Comparison of ENCODE assay signal across 26 cellular contexts in the genomic region with DNA sequence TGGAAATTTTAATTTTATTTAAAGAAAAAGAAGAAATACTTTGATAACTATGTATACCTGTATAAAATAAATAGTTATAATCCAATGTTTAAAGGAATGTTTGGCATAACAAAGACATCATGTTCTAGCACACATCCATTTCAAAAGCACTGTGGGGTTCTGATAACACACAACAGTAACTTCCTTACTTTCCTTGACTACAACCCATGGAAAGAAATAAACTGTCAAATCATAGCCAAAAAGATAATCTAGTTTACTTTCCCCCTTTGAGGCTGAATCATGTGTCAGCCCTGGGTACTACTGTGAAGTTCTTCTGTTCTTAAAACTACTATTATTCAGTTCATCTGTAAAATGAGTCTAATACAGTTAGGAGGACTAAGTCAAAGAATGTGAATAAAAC.
"Had no signal": no experiment of that assay in that cellular context is flagged by ENCODE, and none has a peak within 500 bp of the region (broad histone marks: within the 10 kb centered on the region; RNA-seq: fewer than 3 reads in every experiment).

No MANE protein-coding gene starts in this region.

- H3K9me3 ChIP-seq: neutrophil, psoas muscle, right lobe of liver, stomach, thoracic aorta, thyroid gland, tibial nerve, upper lobe of left lung, vagina had no signal

- H3K36me3 ChIP-seq: neutrophil, right lobe of liver, sigmoid colon, stomach, thoracic aorta, thyroid gland, tibial nerve, upper lobe of left lung, vagina had no signal

- ATAC-seq: natural killer cell treated with Interleukin-12 subunit alpha and Interleukin-12 subunit beta and Interleukin-15 and Interleukin-18, amount 100 ng/mL, for 72 hours; psoas muscle; right cardiac atrium; right lobe of liver; stimulated activated effector memory CD8-positive, alpha-beta T cell treated with anti-CD3 and anti-CD28 coated beads, Interleukin-12 subunit alpha, Interleukin-12 subunit beta, amount 100 ng/mL, for 72 hours; stimulated activated naive B cell treated with anti-CD40 and anti-IgM and Interleukin-4, amounts not matched to agents 10 μg/mL and 1 μg/mL and 100 μg/mL, for 72 hours had no signal

- H3K27ac ChIP-seq: neutrophil, parathyroid adenoma, psoas muscle, right lobe of liver, sigmoid colon, thoracic aorta, thyroid gland, tibial nerve, upper lobe of left lung, vagina had no signal

- DNase-seq: nephron progenitor cell; nucleus accumbens; posterior cingulate gyrus; psoas muscle; right cardiac atrium; right lobe of liver; sigmoid colon; small intestine; stimulated activated CD4-positive, alpha-beta T cell treated with anti-CD3 and anti-CD28 coated beads, Interleukin-15, amount 100 ng/mL, for 24 hours; stimulated activated CD4-positive, alpha-beta T cell treated with anti-CD3 and anti-CD28 coated beads, Interleukin-2, amount 100 ng/mL, for 24 hours; stimulated activated CD4-positive, alpha-beta T cell treated with anti-CD3 and anti-CD28 coated beads, Interleukin-2, amount 100 ng/mL, for 48 hours; stimulated activated CD4-positive, alpha-beta T cell treated with anti-CD3 and anti-CD28 coated beads, Interleukin-4, amount 100 ng/mL, for 24 hours; stimulated activated naive B cell treated with anti-CD40 and anti-IgM and Interleukin-4, amounts not matched to agents 10 μg/mL and 1 μg/mL and 100 μg/mL, for 72 hours; stimulated activated naive CD4-positive, alpha-beta T cell treated with Interleukin-2 at 50 U/mL for 16 hours; stomach; thyroid gland; trophoblast cell; upper lobe of left lung had no signal

- H3K4me1 ChIP-seq: parathyroid adenoma, psoas muscle, right lobe of liver, sigmoid colon, stomach, thyroid gland, tibial nerve, upper lobe of left lung, vagina had no signal

- H3K27me3 ChIP-seq: neutrophil, right lobe of liver, sigmoid colon, stomach, thyroid gland, tibial nerve, upper lobe of left lung, vagina had no signal

- FAIRE-seq: small intestine, urothelium cell line had no signal

- H3K4me3 ChIP-seq: psoas muscle, right lobe of liver, sigmoid colon, stomach, thoracic aorta, thyroid gland, tibial nerve, upper lobe of left lung, vagina had no signal
